Comparison of ENCODE assay signal across 12 cellular contexts in genomic region chr2:71282493-71282892, GRCh38. TPM values are rescaled to one million over a fixed set of nuclear protein-coding genes. Genes with fewer than 3 reads are reported as not detected.
DNase-seq lines count a peak whose midpoint lies in the region; ATAC-seq and TF ChIP-seq lines count a peak whose summit lies in the region.
"Had no signal": no experiment of that assay in that cellular context is flagged by ENCODE, and none has a peak within 500 bp of the region (broad histone marks: within the 10 kb centered on the region; RNA-seq: fewer than 3 reads in every experiment).

No MANE protein-coding gene starts in this region.

- no peaks in the 10 kb centered on the region for H3K36me3 ChIP-seq in skeletal muscle tissue (ENCODE audit: control insufficient read depth in 3 of 3, insufficient read depth in 3 of 3, low read length in 3 of 3)
- H3K36me3 ChIP-seq: tibial artery had no signal

- peaks cover 0 to 2% (median 0%) of the 10 kb centered on the region in 3 donors for H3K27me3 ChIP-seq in skeletal muscle tissue (ENCODE audit: control insufficient read depth in 3 of 3, insufficient read depth in 3 of 3, low read length in 3 of 3)
- H3K27me3 ChIP-seq: tibial artery had no signal

- ATAC-seq in HG03135 (IDR thresholded peaks at IDR 0.05; ENCODE audit: unreplicated experiment) = no peak

- TF ChIP-seq CTCF in choroid plexus epithelial cell (conservative IDR thresholded peaks at IDR 0.05; ENCODE audit: low read depth, low read length) = peak; percentile 6

- no peak overlapping the region for H3K9ac ChIP-seq in skeletal muscle tissue (ENCODE audit: low read depth in 1 of 3, low read length in 3 of 3)

- DNase-seq in SIG-M5 treated with dmso at 0.1 percent for 504 hours (lab: John Stamatoyannopoulos, UW; ENCODE audit: unreplicated experiment) (peak; percentile 1), SIG-M5 (lab: John Stamatoyannopoulos, UW) (no peak), NAMALWA (ENCODE audit: low spot score) (peak; percentile 30), choroid plexus epithelial cell (ENCODE audit: low read depth) (peak; percentile 3), DMS79 treated with DMSO at 0.1 percent for 48 hours (lab: John Stamatoyannopoulos, UW) (no peak), DMS153 treated with DMSO at 0.1 percent for 48 hours (lab: John Stamatoyannopoulos, UW; ENCODE audit: unreplicated experiment) (no peak)
- DNase-seq: activated naive CD8-positive, alpha-beta T cell treated with anti-CD3 and anti-CD28 coated beads for 36 hours; stimulated activated CD4-positive, alpha-beta T cell treated with anti-CD3 and anti-CD28 coated beads, Interleukin-2, amount 100 ng/mL, for 24 hours; T1000; tibial artery had no signal

- peak overlapping the region; percentile 33 for H3K27ac ChIP-seq in skeletal muscle tissue (ENCODE audit: low read depth, low read length)
- H3K27ac ChIP-seq: tibial artery had no signal

- no peak overlapping the region for H3K4me3 ChIP-seq in choroid plexus epithelial cell (ENCODE audit: low read depth, low read length)
- H3K4me3 ChIP-seq in skeletal muscle tissue (ENCODE audit: low read length in 3 of 3) = peak overlapping the region in 1 of 3 donors; percentile 15
- H3K4me3 ChIP-seq: tibial artery had no signal

- H3K9me3 ChIP-seq in skeletal muscle tissue (ENCODE audit: control insufficient read depth in 3 of 3, low read length in 3 of 3) = no peaks in the 10 kb centered on the region
- H3K9me3 ChIP-seq: tibial artery had no signal

- peaks cover 20 to 36% (median 25%) of the 10 kb centered on the region in 3 donors for H3K4me1 ChIP-seq in skeletal muscle tissue (ENCODE audit: control insufficient read depth in 3 of 3, insufficient read depth in 3 of 3, low read length in 3 of 3)

RNA-seq across cellular contexts. Expression of gene ZNF638, which starts 49.1 kb away (rescaled TPM):
- total RNA-seq in skeletal muscle tissue = 187 TPM

RNA-seq across cellular contexts. Expression of gene PAIP2B, which starts 55.6 kb away (rescaled TPM):
- total RNA-seq in skeletal muscle tissue = 5.7 TPM

Comparison
In these comparisons a context has a peak if more than half of its experiments do, and no peak if none do; other contexts are left out.
1. DNase-seq: peak in SIG-M5 treated with dmso at 0.1 percent for 504 hours (single experiment), NAMALWA (single experiment) and choroid plexus epithelial cell (single experiment); none in SIG-M5 (single experiment), DMS79 treated with DMSO at 0.1 percent for 48 hours (single experiment) and DMS153 treated with DMSO at 0.1 percent for 48 hours (single experiment).